In the genomic region with DNA sequence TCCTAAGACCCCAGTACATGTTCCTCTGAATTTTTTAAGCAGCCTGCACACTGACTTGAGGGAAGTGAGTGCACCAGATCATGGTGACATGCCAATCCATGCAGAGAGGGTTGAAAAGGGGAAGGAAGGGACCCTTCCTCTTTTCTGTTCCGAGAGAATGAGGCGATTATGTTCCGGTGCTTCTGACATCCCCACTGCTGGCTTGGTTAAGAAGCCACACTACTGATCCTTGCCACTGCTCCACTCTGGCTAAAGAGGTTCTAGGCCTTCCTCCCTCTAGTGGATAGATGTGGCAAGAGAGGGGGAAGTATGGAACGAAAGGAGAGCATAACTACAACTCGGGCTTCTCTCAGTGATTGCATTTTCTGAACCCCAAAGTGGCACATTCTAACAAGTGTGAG, we compare ENCODE assay signal across 8 cellular contexts. TPM values are rescaled to one million over a fixed set of nuclear protein-coding genes. Genes with fewer than 3 reads are reported as not detected.
DNase-seq lines count a peak whose midpoint lies in the region; ATAC-seq, FAIRE-seq and TF ChIP-seq lines count a peak whose summit lies in the region.

No MANE protein-coding gene starts in this region.

- peak; percentile 87 for TF ChIP-seq CTCF in PC-3 (conservative IDR thresholded peaks at IDR 0.05; ENCODE audit: low read depth, low read length)
- TF ChIP-seq CTCF in K562 (IDR thresholded peaks at IDR 0.05 in 2 of 3, conservative IDR thresholded peaks at IDR 0.05 in 1 of 3; ENCODE audit: insufficient read depth in 2 of 3, low read depth in 1 of 3, low read length in 3 of 3) = peak; percentile 94 to 96 (median 95)

- H3K9ac ChIP-seq in HUES64 (ENCODE audit: low read depth, low read length) = no peak overlapping the region
- H3K9ac ChIP-seq in PC-3 (ENCODE audit: low read length) = no peak overlapping the region
- peak overlapping the region; percentile 2 to 22; a peak in 2 of 4 replicates for H3K9ac ChIP-seq in K562 (ENCODE audit: insufficient read depth in 1 of 2, low read depth in 2 of 2, low read length in 2 of 2)

- 41% methylated on average over 5 of the region's 5 CpGs for WGBS in HUES64
- 6% methylated on average over 3 of the region's 5 CpGs for WGBS in K562 (ENCODE audit: insufficient coverage, low coverage, missing lambda C conversion rate)

- TF ChIP-seq EP300 in K562 (IDR thresholded peaks at IDR 0.05; ENCODE audit: low read length) = peak; percentile 41; the same call in 1 of the 2 replicates

- H4K20me1 ChIP-seq in PC-3 (ENCODE audit: low read length) (no peaks in the 10 kb centered on the region), K562 (replicated peaks; ENCODE audit: control insufficient read depth, insufficient read depth, low read length) (no peaks in the 10 kb centered on the region)

- DNase-seq in COR-L47 (lab: John Stamatoyannopoulos, UW) = peak; percentile 66
- peak; percentile 76 for DNase-seq in PC-3
- peak; percentile 74 to 90 (median 81) for DNase-seq in K562 (ENCODE audit: extremely low read depth in 1 of 4, low spot score in 3 of 4)
- DNase-seq in immature natural killer cell = peak; percentile 21 to 24 (median 22)
- DNase-seq in stimulated activated CD4-positive, alpha-beta T cell treated with anti-CD3 and anti-CD28 coated beads, TNF-alpha, amount 100 ng/mL, for 48 hours (ENCODE audit: low read depth in 3 of 3) = peak in 2 of 3 donors; percentile 12 to 21
- DNase-seq in activated CD8-positive, alpha-beta memory T cell treated with anti-CD3 and anti-CD28 coated beads, Interleukin-2, amount 50 U/mL, for 4 hours = no peak

- FAIRE-seq in K562 (lab: Jason Lieb, UNC) = peak; percentile 97

- H3K9me3 ChIP-seq in HUES64 (ENCODE audit: insufficient read depth, low read depth, low read length) (no peaks in the 10 kb centered on the region), PC-3 (ENCODE audit: low read length) (no peaks in the 10 kb centered on the region), K562 (replicated peaks; ENCODE audit: control insufficient read depth, insufficient read depth, low read depth, low read length) (no peaks in the 10 kb centered on the region)

- H3K4me3 Mint-ChIP-seq in immature natural killer cell = peak overlapping the region; percentile 6 to 97 (median 27)

- no peaks in the 10 kb centered on the region for H3K9me1 ChIP-seq in K562 (ENCODE audit: control insufficient read depth, insufficient read depth, low read length)

- H3K27ac ChIP-seq in HUES64 (ENCODE audit: low read depth, low read length) (no peak overlapping the region), PC-3 (ENCODE audit: low read length) (no peak overlapping the region), K562 (ENCODE audit: extremely low read depth, low read depth, low read length) (no peak overlapping the region; the same call in 2 of the 3 replicates)

- peaks cover 18 to 30% of the 10 kb centered on the region in 2 donors for H3K4me1 Mint-ChIP-seq in immature natural killer cell

- intact Hi-C loops in PC-3 (cut with micrococcal nuclease) = loop anchor here (1.0 to 2.0 kb wide), 5 partner anchors 10 to 158 kb away; a partner anchor contains a TSS
- intact Hi-C loops in K562 (cut with micrococcal nuclease) = loop anchor here (1.0 kb wide), 4 partner anchors 25 to 43 kb away; no protein-coding TSS in a partner anchor

- peak; percentile 69 to 80 for TF ChIP-seq RAD21 in K562 (CRISPR knock-in tag; conservative IDR thresholded peaks at IDR 0.05 in 1 of 2, IDR thresholded peaks at IDR 0.05 in 1 of 2)

- H3K36me3 Mint-ChIP-seq in immature natural killer cell = no peaks in the 10 kb centered on the region

- peak overlapping the region in 3 of 6 donors; percentile 40 to 71 (median 53) for H3K27ac Mint-ChIP-seq in immature natural killer cell

- BruUV-seq in PC-3 (replicated peaks; lab: Mats Ljungman, UMichigan) (no TSS peak), K562 (replicated peaks; lab: Mats Ljungman, UMichigan) (no TSS peak)

- H3K4me3 ChIP-seq in HUES64 (ENCODE audit: low read length) (peak overlapping the region; percentile 4; the same call in 1 of the 2 replicates), PC-3 (ENCODE audit: low read length) (no peak overlapping the region), K562 (no peak overlapping the region)

- TF ChIP-seq POLR2A in K562 (conservative IDR thresholded peaks at IDR 0.05) = no peak

- H3K36me3 ChIP-seq in HUES64 (ENCODE audit: insufficient read depth, low read length) = peaks cover 3% of the 10 kb centered on the region; the same call in 1 of the 2 replicates
- 0 out of 2 replicates have a peak, but pooled peaks cover 5% of the 10 kb centered on the region for H3K36me3 ChIP-seq in PC-3 (ENCODE audit: low read depth, low read length)
- peaks cover 19% of the 10 kb centered on the region for H3K36me3 ChIP-seq in K562 (ENCODE audit: control insufficient read depth, insufficient read depth, low read length)

- H3K27me3 Mint-ChIP-seq in immature natural killer cell (ENCODE audit: low read depth in 3 of 3) = peaks cover 5 to 7% (median 5%) of the 10 kb centered on the region in 3 donors

- in situ Hi-C loops in K562 (cut with MboI) = no loop called here

- H3K9me3 Mint-ChIP-seq in immature natural killer cell = no peaks in the 10 kb centered on the region

- H3K4me2 ChIP-seq in PC-3 (ENCODE audit: low read length) (no peak overlapping the region), K562 (ENCODE audit: insufficient read depth, low read length) (peak overlapping the region; percentile 28; the same call in 1 of the 2 replicates)

- H3K4me1 ChIP-seq in HUES64 (ENCODE audit: insufficient read depth, low read length) = peaks cover 9% of the 10 kb centered on the region
- H3K4me1 ChIP-seq in PC-3 (ENCODE audit: insufficient read depth, low read length) = peaks cover 19% of the 10 kb centered on the region
- peaks cover 20 to 24% of the 10 kb centered on the region in 2 experiments for H3K4me1 ChIP-seq in K562 (replicated peaks in 1 of 2; ENCODE audit: control insufficient read depth in 2 of 2, insufficient read depth in 2 of 2, low read length in 2 of 2)

- no peaks in the 10 kb centered on the region for H3F3A ChIP-seq in PC-3 (ENCODE audit: low read length, unreplicated experiment)

- H3K27me3 ChIP-seq in HUES64 (ENCODE audit: insufficient read depth, low read length) = peaks cover 17% of the 10 kb centered on the region
- peaks cover 20% of the 10 kb centered on the region for H3K27me3 ChIP-seq in PC-3 (ENCODE audit: low read length)
- H3K27me3 ChIP-seq in K562 (ENCODE audit: control insufficient read depth in 2 of 2, insufficient read depth in 2 of 2, low read length in 2 of 2) = no peaks in the 10 kb centered on the region; a peak in 1 of 5 replicates

- no peaks in the 10 kb centered on the region for H3K9me2 ChIP-seq in PC-3 (replicated peaks; ENCODE audit: low read length)

- peaks cover 13% of the 10 kb centered on the region for H3K79me2 ChIP-seq in PC-3 (ENCODE audit: low read length)
- peaks cover 11% of the 10 kb centered on the region; the same call in 2 of the 3 replicates for H3K79me2 ChIP-seq in K562 (ENCODE audit: control insufficient read depth, insufficient read depth, low read length)

- H2AFZ ChIP-seq in PC-3 (ENCODE audit: low read length) (0 out of 2 replicates have a peak overlapping the region, but pooled peaks have one; percentile 1), K562 (ENCODE audit: low read depth, low read length) (peak overlapping the region; percentile 92)

- POLR2A ChIA-PET in PC-3 (lab: Charles Lee; ENCODE audit: unreplicated experiment) (no interaction called here), K562 (lab: Yijun Ruan, JAX) (interaction anchor here (0.9 to 1.4 kb wide), 5 partner anchors 13 to 80 kb away, joined by 3 to 13 read pairs (median 4); a partner anchor contains a TSS)

- CTCF ChIA-PET in PC-3 (lab: Charles Lee) (no interaction called here), K562 (lab: Yijun Ruan, JAX; ENCODE audit: low intra/inter-chr PET ratio) (interaction anchor here (0.7 kb wide), 1 partner anchor 13 kb away, joined by 3 read pairs; no protein-coding TSS in a partner anchor)

- ATAC-seq in GM19395 (IDR thresholded peaks at IDR 0.05; ENCODE audit: unreplicated experiment) (peak; percentile 68), PC-3 (peak; percentile 75), K562 (peak; percentile 90)

RNA-seq across cellular contexts. Expression of a gene that starts 1.8 kb away (rescaled TPM):
- 11.8 TPM for polyA plus RNA-seq in HUES64 (2013, experiment 1 of 2)
- 12.6 TPM for polyA plus RNA-seq in HUES64 (2013, experiment 2 of 2)
- total RNA-seq in PC-3 (2014; rRNA removed) (58.7 and 66.2 TPM in 2 replicates), K562 (2014; rRNA removed) (42.8 and 48.3 TPM in 2 replicates), K562 (2014; rRNA removed; fragmentation: Illumina TruSeq; extraction: Trizol) (34.4 and 34.6 TPM in 2 replicates), K562 (2015; rRNA removed; fragmentation: Illumina TruSeq; extraction: Trizol) (32.2 and 32.3 TPM in 2 replicates), K562 (2021) (38.8 and 41.1 TPM in 2 replicates)
- 95.0 and 159 TPM in 2 replicates for total RNA-seq in K562 (2011; cell fraction: chromatin; rRNA removed; ENCODE audit: low replicate concordance)
- 139 and 149 TPM in 2 replicates for total RNA-seq in K562 (2011; cell fraction: nucleolus; rRNA removed)
- 123 and 126 TPM in 2 replicates for total RNA-seq in K562 (2011; cell fraction: nucleoplasm; rRNA removed)
- polyA plus RNA-seq in K562 (2011; rRNA removed) (29.0 and 35.8 TPM in 2 replicates), K562 (2014; fragmentation: Illumina TruSeq; extraction: Trizol) (46.6 and 48.6 TPM in 2 replicates), K562 (2014; fragmentation: Nextera tagmentation; extraction: Ambion mirVana) (10 to 100 TPM; 10.6 to 14.3 TPM), K562 (2014; rRNA removed) (30.6 and 47.9 TPM in 2 replicates), immature natural killer cell (10 to 100 TPM; 34.6 to 51.0 (median 48.1) TPM)
- 22.3 and 33.8 TPM in 2 replicates for polyA plus RNA-seq in K562 (2011; cell fraction: cytosol; rRNA removed)
- polyA plus RNA-seq in K562 (2011; cell fraction: nucleus; rRNA removed) = 90.4 and 107 TPM in 2 replicates
- polyA plus RNA-seq in K562 (2012) = 41.2 and 48.6 TPM in 2 replicates
- 24.2 and 35.7 TPM in 2 replicates for polyA minus RNA-seq in K562 (2011; rRNA and poly(A)+ RNA removed)
- polyA minus RNA-seq in K562 (2011; cell fraction: cytosol; rRNA and poly(A)+ RNA removed) = 9.0 and 16.4 TPM in 2 replicates
- polyA minus RNA-seq in K562 (2011; cell fraction: nucleus; rRNA and poly(A)+ RNA removed) = 38.1 and 46.9 TPM in 2 replicates

RNA-seq across cellular contexts. Expression of a gene that starts 10.8 kb away (rescaled TPM):
- polyA plus RNA-seq in HUES64 (2013, experiment 1 of 2) = 49.8 TPM
- 55.8 TPM for polyA plus RNA-seq in HUES64 (2013, experiment 2 of 2)
- total RNA-seq in PC-3 (2014; rRNA removed) (137 and 150 TPM in 2 replicates), K562 (2014; rRNA removed) (100 and 120 TPM in 2 replicates), K562 (2014; rRNA removed; fragmentation: Illumina TruSeq; extraction: Trizol) (110 and 117 TPM in 2 replicates), K562 (2015; rRNA removed; fragmentation: Illumina TruSeq; extraction: Trizol) (93.3 and 101 TPM in 2 replicates), K562 (2021) (95.2 and 96.1 TPM in 2 replicates)
- total RNA-seq in K562 (2011; cell fraction: chromatin; rRNA removed; ENCODE audit: low replicate concordance) = 104 TPM in 2 replicates
- 116 and 121 TPM in 2 replicates for total RNA-seq in K562 (2011; cell fraction: nucleolus; rRNA removed)
- total RNA-seq in K562 (2011; cell fraction: nucleoplasm; rRNA removed) = 166 and 246 TPM in 2 replicates
- polyA plus RNA-seq in K562 (2011; rRNA removed) (217 and 228 TPM in 2 replicates), K562 (2014; fragmentation: Illumina TruSeq; extraction: Trizol) (137 and 172 TPM in 2 replicates), K562 (2014; fragmentation: Nextera tagmentation; extraction: Ambion mirVana) (10 to 100 TPM; 29.0 to 33.4 TPM), K562 (2014; rRNA removed) (92.6 and 126 TPM in 2 replicates), immature natural killer cell (100 to 1,000 TPM in 1 of 3 donors, 10 to 100 TPM in 2; 81.5 to 149 (median 95.0) TPM)
- 160 and 243 TPM in 2 replicates for polyA plus RNA-seq in K562 (2011; cell fraction: cytosol; rRNA removed)
- polyA plus RNA-seq in K562 (2011; cell fraction: nucleus; rRNA removed) = 97.3 and 132 TPM in 2 replicates
- 71.4 and 117 TPM in 2 replicates for polyA plus RNA-seq in K562 (2012)
- 245 and 292 TPM in 2 replicates for polyA minus RNA-seq in K562 (2011; rRNA and poly(A)+ RNA removed)
- 94.3 and 109 TPM in 2 replicates for polyA minus RNA-seq in K562 (2011; cell fraction: cytosol; rRNA and poly(A)+ RNA removed)
- polyA minus RNA-seq in K562 (2011; cell fraction: nucleus; rRNA and poly(A)+ RNA removed) = 22.8 and 40.0 TPM in 2 replicates

RNA-seq across cellular contexts. Expression of a gene that starts 38.3 kb away (rescaled TPM):
- 89.6 TPM for polyA plus RNA-seq in HUES64 (2013, experiment 1 of 2)
- polyA plus RNA-seq in HUES64 (2013, experiment 2 of 2) = 84.4 TPM
- total RNA-seq in PC-3 (2014; rRNA removed) = 119 and 122 TPM in 2 replicates
- 131 and 149 TPM in 2 replicates for total RNA-seq in K562 (2011; cell fraction: chromatin; rRNA removed; ENCODE audit: low replicate concordance)
- 80.0 and 91.2 TPM in 2 replicates for total RNA-seq in K562 (2011; cell fraction: nucleolus; rRNA removed)
- total RNA-seq in K562 (2011; cell fraction: nucleoplasm; rRNA removed) = 117 and 162 TPM in 2 replicates
- 119 and 136 TPM in 2 replicates for total RNA-seq in K562 (2014; rRNA removed)
- total RNA-seq in K562 (2014; rRNA removed; fragmentation: Illumina TruSeq; extraction: Trizol) = 127 and 136 TPM in 2 replicates
- 114 TPM in 2 replicates for total RNA-seq in K562 (2015; rRNA removed; fragmentation: Illumina TruSeq; extraction: Trizol)
- total RNA-seq in K562 (2021) = 124 and 143 TPM in 2 replicates
- polyA plus RNA-seq in K562 (2011; rRNA removed) = 166 and 180 TPM in 2 replicates
- polyA plus RNA-seq in K562 (2011; cell fraction: cytosol; rRNA removed) = 195 and 277 TPM in 2 replicates
- 226 and 265 TPM in 2 replicates for polyA plus RNA-seq in K562 (2011; cell fraction: nucleus; rRNA removed)
- 81.2 and 82.1 TPM in 2 replicates for polyA plus RNA-seq in K562 (2012)
- 144 and 190 TPM in 2 replicates for polyA plus RNA-seq in K562 (2014; fragmentation: Illumina TruSeq; extraction: Trizol)
- 10 to 100 TPM; 23.4 to 31.8 TPM for polyA plus RNA-seq in K562 (2014; fragmentation: Nextera tagmentation; extraction: Ambion mirVana)
- 124 and 139 TPM in 2 replicates for polyA plus RNA-seq in K562 (2014; rRNA removed)
- 195 and 208 TPM in 2 replicates for polyA minus RNA-seq in K562 (2011; rRNA and poly(A)+ RNA removed)
- polyA minus RNA-seq in K562 (2011; cell fraction: cytosol; rRNA and poly(A)+ RNA removed) = 63.5 and 86.2 TPM in 2 replicates
- 54.9 and 85.7 TPM in 2 replicates for polyA minus RNA-seq in K562 (2011; cell fraction: nucleus; rRNA and poly(A)+ RNA removed)
- polyA plus RNA-seq in immature natural killer cell = 10 to 100 TPM; 55.0 to 83.2 (median 64.2) TPM

RNA-seq across cellular contexts. Expression of a gene that starts 41.9 kb away (rescaled TPM):
- polyA plus RNA-seq in HUES64 (2013, experiment 1 of 2) = 21.3 TPM
- polyA plus RNA-seq in HUES64 (2013, experiment 2 of 2) = 22.3 TPM
- 25.2 and 26.7 TPM in 2 replicates for total RNA-seq in PC-3 (2014; rRNA removed)
- total RNA-seq in K562 (2011; cell fraction: chromatin; rRNA removed; ENCODE audit: low replicate concordance) = 42.0 and 56.8 TPM in 2 replicates
- total RNA-seq in K562 (2011; cell fraction: nucleolus; rRNA removed) = 12.5 and 16.1 TPM in 2 replicates
- 21.0 and 23.8 TPM in 2 replicates for total RNA-seq in K562 (2011; cell fraction: nucleoplasm; rRNA removed)
- total RNA-seq in K562 (2014; rRNA removed) = 30.7 and 31.5 TPM in 2 replicates
- 40.6 and 43.4 TPM in 2 replicates for total RNA-seq in K562 (2014; rRNA removed; fragmentation: Illumina TruSeq; extraction: Trizol)
- total RNA-seq in K562 (2015; rRNA removed; fragmentation: Illumina TruSeq; extraction: Trizol) = 34.7 and 35.0 TPM in 2 replicates
- 32.0 and 35.2 TPM in 2 replicates for total RNA-seq in K562 (2021)
- polyA plus RNA-seq in K562 (2011; rRNA removed) = 66.8 and 85.1 TPM in 2 replicates
- polyA plus RNA-seq in K562 (2011; cell fraction: cytosol; rRNA removed) = 32.4 and 50.9 TPM in 2 replicates
- 48.0 and 65.3 TPM in 2 replicates for polyA plus RNA-seq in K562 (2011; cell fraction: nucleus; rRNA removed)
- 24.1 and 26.7 TPM in 2 replicates for polyA plus RNA-seq in K562 (2012)
- 37.4 and 40.4 TPM in 2 replicates for polyA plus RNA-seq in K562 (2014; fragmentation: Illumina TruSeq; extraction: Trizol)
- polyA plus RNA-seq in K562 (2014; fragmentation: Nextera tagmentation; extraction: Ambion mirVana) = 10 to 100 TPM; 23.1 to 25.7 TPM
- 32.0 and 33.4 TPM in 2 replicates for polyA plus RNA-seq in K562 (2014; rRNA removed)
- 102 and 119 TPM in 2 replicates for polyA minus RNA-seq in K562 (2011; rRNA and poly(A)+ RNA removed)
- 23.5 and 28.2 TPM in 2 replicates for polyA minus RNA-seq in K562 (2011; cell fraction: cytosol; rRNA and poly(A)+ RNA removed)
- polyA minus RNA-seq in K562 (2011; cell fraction: nucleus; rRNA and poly(A)+ RNA removed) = 15.8 and 27.0 TPM in 2 replicates
- 10 to 100 TPM; 10.7 to 27.7 (median 16.5) TPM for polyA plus RNA-seq in immature natural killer cell

RNA-seq across cellular contexts. Expression of a gene that starts 57.4 kb away (rescaled TPM):
- 2.9 TPM for polyA plus RNA-seq in HUES64 (2013, experiment 1 of 2)
- 6.5 TPM for polyA plus RNA-seq in HUES64 (2013, experiment 2 of 2)
- 3.4 and 12.1 TPM in 2 replicates for total RNA-seq in PC-3 (2014; rRNA removed)
- 88.7 and 176 TPM in 2 replicates for total RNA-seq in K562 (2011; cell fraction: chromatin; rRNA removed; ENCODE audit: low replicate concordance)
- total RNA-seq in K562 (2011; cell fraction: nucleolus; rRNA removed) = 60.7 and 63.9 TPM in 2 replicates
- total RNA-seq in K562 (2011; cell fraction: nucleoplasm; rRNA removed) = 62.3 and 64.9 TPM in 2 replicates
- 0.94 and 1.00 TPM in 2 replicates for total RNA-seq in K562 (2014; rRNA removed)
- total RNA-seq in K562 (2014; rRNA removed; fragmentation: Illumina TruSeq; extraction: Trizol) = 0.22 and 0.36 TPM in 2 replicates
- 0.43 and 0.60 TPM in 2 replicates for total RNA-seq in K562 (2015; rRNA removed; fragmentation: Illumina TruSeq; extraction: Trizol)
- total RNA-seq in K562 (2021) = 1.9 and 2.0 TPM in 2 replicates
- polyA plus RNA-seq in K562 (2011; rRNA removed) = 12.0 and 15.5 TPM in 2 replicates
- polyA plus RNA-seq in K562 (2011; cell fraction: cytosol; rRNA removed) = 4.9 and 6.3 TPM in 2 replicates
- polyA plus RNA-seq in K562 (2011; cell fraction: nucleus; rRNA removed) = 133 and 139 TPM in 2 replicates
- 3.8 and 4.7 TPM in 2 replicates for polyA plus RNA-seq in K562 (2012)
- polyA plus RNA-seq in K562 (2014; fragmentation: Illumina TruSeq; extraction: Trizol) = 0.69 and 0.70 TPM in 2 replicates
- polyA plus RNA-seq in K562 (2014; fragmentation: Nextera tagmentation; extraction: Ambion mirVana) = under 1 TPM; 0.07 to 0.08 TPM
- polyA plus RNA-seq in K562 (2014; rRNA removed) = 1.2 and 5.3 TPM in 2 replicates
- 5.5 and 9.7 TPM in 2 replicates for polyA minus RNA-seq in K562 (2011; rRNA and poly(A)+ RNA removed)
- 5.2 and 6.8 TPM in 2 replicates for polyA minus RNA-seq in K562 (2011; cell fraction: cytosol; rRNA and poly(A)+ RNA removed)
- polyA minus RNA-seq in K562 (2011; cell fraction: nucleus; rRNA and poly(A)+ RNA removed) = 32.0 and 45.5 TPM in 2 replicates
- not detected for polyA plus RNA-seq in immature natural killer cell

Comparison
In these comparisons a context has a peak if more than half of its experiments do, and no peak if none do; other contexts are left out.
1. H3K9ac ChIP-seq: peak in K562 (2 of 2); none in HUES64 (single experiment) and PC-3 (single experiment).
2. Peak in every context shown above with its lines, with median percentiles within 50 percentile points of each other: ATAC-seq.